Comparison of ENCODE assay signal across 16 cellular contexts in the genomic region with DNA sequence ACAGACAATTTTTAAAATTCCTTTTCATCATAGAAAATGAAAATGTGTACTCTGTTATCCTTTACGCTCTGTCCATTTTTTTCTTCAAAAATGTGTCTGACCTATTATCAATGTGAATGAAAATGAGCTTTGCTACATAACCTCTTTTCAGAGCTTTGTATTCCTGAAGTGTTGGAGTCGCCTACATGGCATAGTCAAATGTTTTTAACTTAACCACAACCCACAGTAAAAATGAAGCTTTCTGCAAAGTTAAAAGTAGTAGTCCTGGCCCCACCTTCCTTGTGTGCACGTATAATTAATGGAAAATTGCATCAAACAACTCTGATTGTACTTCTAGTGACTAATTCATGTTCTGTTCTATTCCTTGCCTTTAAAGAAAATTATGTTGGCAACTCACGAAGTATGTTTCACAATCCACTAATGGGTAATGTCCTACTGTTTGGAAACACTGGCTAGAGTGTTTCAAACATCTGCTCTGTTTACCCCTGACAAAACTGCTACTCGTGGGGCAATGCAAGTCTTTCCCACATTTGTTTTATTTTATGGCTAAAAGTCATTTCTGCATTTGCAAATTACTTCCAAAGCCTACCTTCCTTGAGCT. TPM values are rescaled to one million over a fixed set of nuclear protein-coding genes. Genes with fewer than 3 reads are reported as not detected.
DNase-seq lines count a peak whose midpoint lies in the region; ATAC-seq, FAIRE-seq and TF ChIP-seq lines count a peak whose summit lies in the region.
"Had no signal": no experiment of that assay in that cellular context is flagged by ENCODE, and none has a peak within 500 bp of the region (broad histone marks: within the 10 kb centered on the region; RNA-seq: fewer than 3 reads in every experiment).

No MANE protein-coding gene starts in this region.

- 25% methylated on average over 5 of the region's 5 CpGs for WGBS in mammary epithelial cell (ENCODE audit: low coverage, missing lambda C conversion rate)
- WGBS in HepG2 (ENCODE audit: low lambda C conversion rate) = 28% methylated on average over 5 of the region's 5 CpGs
- 76 to 81% methylated on average over 5 of the region's 5 CpGs for WGBS in aorta, 2 donors

- no peak for TF ChIP-seq RAD21 in HepG2 (CRISPR knock-in tag; IDR thresholded peaks at IDR 0.05)

- H3K4me1 ChIP-seq in mammary epithelial cell (ENCODE audit: insufficient read depth, low read length) = peaks cover 9% of the 10 kb centered on the region
- peaks cover 43% of the 10 kb centered on the region for H3K4me1 ChIP-seq in HepG2 (ENCODE audit: insufficient read depth, low read length)
- no peaks in the 10 kb centered on the region for H3K4me1 ChIP-seq in aorta (ENCODE audit: control insufficient read depth in 1 of 2, insufficient read depth in 2 of 2, low read length in 2 of 2)
- H3K4me1 ChIP-seq: parathyroid adenoma had no signal

- TF ChIP-seq CTCF in mammary epithelial cell (conservative IDR thresholded peaks at IDR 0.05 in 1 of 2, IDR thresholded peaks at IDR 0.05 in 1 of 2; ENCODE audit: extremely low read depth in 1 of 2, insufficient read depth in 1 of 2, low read depth in 1 of 2, low read length in 2 of 2) (no peak), HepG2 (CRISPR knock-in tag; IDR thresholded peaks at IDR 0.05) (no peak)

- H3K9me3 ChIP-seq in mammary epithelial cell (replicated peaks; ENCODE audit: insufficient read depth, low read length) = no peaks in the 10 kb centered on the region
- no peaks in the 10 kb centered on the region for H3K9me3 ChIP-seq in HepG2 (ENCODE audit: low read length)
- no peaks in the 10 kb centered on the region for H3K9me3 ChIP-seq in aorta (ENCODE audit: control insufficient read depth, low read length)
- H3K9me3 ChIP-seq: thoracic aorta had no signal

- peak; percentile 32 for ATAC-seq in stimulated activated naive CD8-positive, alpha-beta T cell treated with anti-CD3 and anti-CD28 coated beads, Interleukin-15, Interleukin-2, amounts not matched to agents 100 U/mL and 50 U/mL, for 24 hours
- no peak for ATAC-seq in stimulated activated naive CD8-positive, alpha-beta T cell treated with anti-CD3 and anti-CD28 coated beads, Interleukin-15, amount 100 ng/mL, for 72 hours
- ATAC-seq in HepG2 (peak; percentile 82), aorta (ENCODE audit: low FRiP score) (peak; percentile 70), HG02623 (IDR thresholded peaks at IDR 0.05; ENCODE audit: unreplicated experiment) (no peak)
- ATAC-seq: activated CD8-positive, alpha-beta memory T cell treated with anti-CD3 and anti-CD28 coated beads, Interleukin-2, amount 10 ng/mL, durations not matched to agents 7 days and 5 days had no signal

- H4K20me1 ChIP-seq in mammary epithelial cell (ENCODE audit: insufficient read depth, low read length) = no peaks in the 10 kb centered on the region
- H4K20me1 ChIP-seq in HepG2 (ENCODE audit: insufficient read depth, low read length) = no peaks in the 10 kb centered on the region

- no peak for TF ChIP-seq POLR2A in HepG2 (IDR thresholded peaks at IDR 0.05; ENCODE audit: insufficient read depth in 1 of 2, low read depth in 2 of 2, low read length in 2 of 2)

- H2AFZ ChIP-seq in mammary epithelial cell (ENCODE audit: low read depth, low read length) (peak overlapping the region; percentile 24), HepG2 (ENCODE audit: low read length) (peak overlapping the region; percentile 29)
- H2AFZ ChIP-seq: parathyroid adenoma had no signal

- POLR2A ChIA-PET in HepG2 (lab: Yijun Ruan, JAX) = interaction anchor here (1.1 to 6.9 kb wide), 2 partner anchors 9 to 18 kb away, joined by 3 to 114 read pairs; partner anchors contain the start of gene PSAT1

- H3K9ac ChIP-seq in mammary epithelial cell (ENCODE audit: insufficient read depth, low read length) (peak overlapping the region; percentile 11), HepG2 (ENCODE audit: insufficient read depth, low read depth, low read length) (peak overlapping the region; percentile 33)
- H3K9ac ChIP-seq: parathyroid adenoma had no signal

- FAIRE-seq in HepG2 (lab: Jason Lieb, UNC) = peak; percentile 76
- FAIRE-seq: endothelial cell of umbilical vein, islet of Langerhans had no signal

- CTCF ChIA-PET in mammary epithelial cell (lab: Charles Lee; ENCODE audit: low non-redundant PET) = no interaction called here
- CTCF ChIA-PET in HepG2 (lab: Yijun Ruan, JAX; ENCODE audit: low intra/inter-chr PET ratio, low total read pairs) = interaction anchor here (1.1 kb wide), 1 partner anchor 18 kb away, joined by 3 read pairs; no protein-coding TSS in a partner anchor

- H3K4me2 ChIP-seq in mammary epithelial cell (ENCODE audit: insufficient read depth, low read depth, low read length) (peak overlapping the region; percentile 42), HepG2 (ENCODE audit: low read depth, low read length) (peak overlapping the region; percentile 59)

- intact Hi-C loops in mammary epithelial cell (cut with micrococcal nuclease) (loop anchor here (1.0 kb wide), 1 partner anchor 19 kb away; the partner anchor contains the start of gene PSAT1), HepG2 (cut with micrococcal nuclease; ENCODE audit: unreplicated experiment) (loop anchor here (2.0 to 5.0 kb wide), 2 partner anchors 17 to 49 kb away; no protein-coding TSS in a partner anchor), aorta (cut with DNase I) (no loop called here)

- peaks cover 6% of the 10 kb centered on the region for H3K4me1 Mint-ChIP-seq in stimulated activated naive CD8-positive, alpha-beta T cell treated with anti-CD3 and anti-CD28 coated beads, Interleukin-15, amount 100 ng/mL, for 72 hours
- H3K4me1 Mint-ChIP-seq: activated CD8-positive, alpha-beta memory T cell treated with anti-CD3 and anti-CD28 coated beads, Interleukin-2, amount 10 ng/mL, durations not matched to agents 7 days and 5 days had no signal

- no peaks in the 10 kb centered on the region for H3K36me3 ChIP-seq in mammary epithelial cell (ENCODE audit: insufficient read depth, low read length)
- H3K36me3 ChIP-seq in HepG2 (replicated peaks in 1 of 2; ENCODE audit: control insufficient read depth in 1 of 2, insufficient read depth in 2 of 2, low read length in 2 of 2) = no peaks in the 10 kb centered on the region
- H3K36me3 ChIP-seq in aorta (ENCODE audit: control insufficient read depth in 1 of 2, insufficient read depth in 2 of 2, low read length in 1 of 2) = no peaks in the 10 kb centered on the region
- H3K36me3 ChIP-seq: thoracic aorta had no signal

- dilution Hi-C loops in mammary epithelial cell (cut with HindIII; ENCODE audit: low sequenced_read_pairs) = no loop called here

- H3K79me2 ChIP-seq in mammary epithelial cell (ENCODE audit: insufficient read depth, low read length) (no peaks in the 10 kb centered on the region), HepG2 (ENCODE audit: insufficient read depth, low read length) (no peaks in the 10 kb centered on the region)
- H3K79me2 ChIP-seq: parathyroid adenoma had no signal

- in situ Hi-C loops in mammary epithelial cell (cut with MboI; ENCODE audit: low sequenced_read_pairs in 2 of 2) (no loop called here), HepG2 (cut with HindIII; ENCODE audit: extremely low pct_ligation_motif_present, low pct_unique_long_range_greater_than_20kb) (no loop called here)

- TF ChIP-seq EP300 in HepG2 (IDR thresholded peaks at IDR 0.05; ENCODE audit: low read depth in 2 of 2, low read length in 2 of 2) (peak in 1 of 2 experiments; percentile 43; a peak in 2 of 4 replicates), HepG2 (CRISPR knock-in tag; IDR thresholded peaks at IDR 0.05; ENCODE audit: borderline replicate concordance) (no peak)

- H3K27ac ChIP-seq in mammary epithelial cell (ENCODE audit: insufficient read depth, low read depth, low read length) (no peak overlapping the region), HepG2 (ENCODE audit: extremely low read length, insufficient read depth, low read length) (peak overlapping the region; percentile 77), aorta (ENCODE audit: low read depth in 1 of 2, low read length in 2 of 2) (no peak overlapping the region)
- H3K27ac ChIP-seq: parathyroid adenoma, thoracic aorta had no signal

- H3K27me3 Mint-ChIP-seq in stimulated activated naive CD8-positive, alpha-beta T cell treated with anti-CD3 and anti-CD28 coated beads, Interleukin-15, amount 100 ng/mL, for 72 hours = no peaks in the 10 kb centered on the region
- H3K27me3 Mint-ChIP-seq: activated CD8-positive, alpha-beta memory T cell treated with anti-CD3 and anti-CD28 coated beads, Interleukin-2, amount 10 ng/mL, durations not matched to agents 7 days and 5 days had no signal

- BruUV-seq in mammary epithelial cell (replicated peaks; lab: Mats Ljungman, UMichigan) = no TSS peak
- BruUV-seq in HepG2 (replicated peaks; lab: Mats Ljungman, UMichigan) = no TSS peak

- no peaks in the 10 kb centered on the region for H3K27me3 ChIP-seq in mammary epithelial cell (ENCODE audit: insufficient read depth, low read length)
- H3K27me3 ChIP-seq in HepG2 (ENCODE audit: control insufficient read depth in 1 of 2, insufficient read depth in 2 of 2, low read length in 2 of 2) = no peaks in the 10 kb centered on the region
- no peaks in the 10 kb centered on the region for H3K27me3 ChIP-seq in aorta (ENCODE audit: control insufficient read depth in 1 of 2, insufficient read depth in 2 of 2, low read length in 1 of 2)

- no peak overlapping the region for H3K4me3 Mint-ChIP-seq in stimulated activated naive CD8-positive, alpha-beta T cell treated with anti-CD3 and anti-CD28 coated beads, Interleukin-15, amount 100 ng/mL, for 72 hours
- H3K4me3 Mint-ChIP-seq: activated CD8-positive, alpha-beta memory T cell treated with anti-CD3 and anti-CD28 coated beads, Interleukin-2, amount 10 ng/mL, durations not matched to agents 7 days and 5 days had no signal

- H3K27ac Mint-ChIP-seq in stimulated activated naive CD8-positive, alpha-beta T cell treated with anti-CD3 and anti-CD28 coated beads, Interleukin-15, amount 100 ng/mL, for 72 hours = no peak overlapping the region
- H3K27ac Mint-ChIP-seq: activated CD8-positive, alpha-beta memory T cell treated with anti-CD3 and anti-CD28 coated beads, Interleukin-2, amount 10 ng/mL, durations not matched to agents 7 days and 5 days had no signal

- no peaks in the 10 kb centered on the region for H3K9me3 Mint-ChIP-seq in stimulated activated naive CD8-positive, alpha-beta T cell treated with anti-CD3 and anti-CD28 coated beads, Interleukin-15, amount 100 ng/mL, for 72 hours

- DNase-seq in stimulated activated naive CD8-positive, alpha-beta T cell treated with anti-CD3 and anti-CD28 coated beads, Interleukin-15, Interleukin-2, amounts not matched to agents 100 U/mL and 50 U/mL, for 24 hours = no peak
- DNase-seq in stimulated activated naive CD8-positive, alpha-beta T cell treated with anti-CD3 and anti-CD28 coated beads, Interleukin-15, amount 100 ng/mL, for 72 hours = no peak
- DNase-seq in mammary epithelial cell (peak; percentile 71), HepG2 (ENCODE audit: low spot score) (peak; percentile 71), aorta (no peak), NCI-H82 treated with DMSO at 0.1 percent for 48 hours (lab: John Stamatoyannopoulos, UW; ENCODE audit: unreplicated experiment) (no peak)
- no peak for DNase-seq in activated CD8-positive, alpha-beta memory T cell treated with anti-CD3 and anti-CD28 coated beads, Interleukin-2, amount 50 U/mL, for 4 hours
- DNase-seq: activated CD8-positive, alpha-beta memory T cell treated with anti-CD3 and anti-CD28 coated beads, Interleukin-2, amount 10 ng/mL, durations not matched to agents 7 days and 5 days; GDM1; GOT3; NCI-H2081 treated with DMSO at 0.1 percent for 48 hours had no signal

- H3K4me3 ChIP-seq in mammary epithelial cell (replicated peaks in 1 of 3; ENCODE audit: insufficient read depth in 1 of 3, low read depth in 2 of 3, low read length in 3 of 3) (no peak overlapping the region), HepG2 (replicated peaks in 1 of 3; ENCODE audit: insufficient read depth in 1 of 3, low read depth in 2 of 3, low read length in 3 of 3) (peak overlapping the region in 2 of 3 experiments; percentile 19 to 25; a peak in 2 of 6 replicates), aorta (ENCODE audit: low read length in 2 of 2) (no peak overlapping the region)
- H3K4me3 ChIP-seq: thoracic aorta had no signal

RNA-seq across cellular contexts. Expression of gene PSAT1, which starts 18.6 kb away (rescaled TPM):
- total RNA-seq in mammary epithelial cell = 100 to 1,000 TPM; 220 to 369 TPM
- polyA plus RNA-seq in mammary epithelial cell = 126 TPM
- polyA minus RNA-seq in mammary epithelial cell = 107 TPM
- 135 and 262 TPM in 2 replicates for total RNA-seq in HepG2 (2016; rRNA removed; fragmentation: Illumina TruSeq; extraction: Trizol)
- total RNA-seq in HepG2 (2016; cell fraction: cytosol; rRNA removed; fragmentation: Illumina TruSeq; extraction: Trizol; ENCODE audit: low read depth) = 16.9 and 17.4 TPM in 2 replicates
- total RNA-seq in HepG2 (2016; cell fraction: insoluble cytoplasmic fraction; rRNA removed; fragmentation: Illumina TruSeq; extraction: Trizol) = 134 and 259 TPM in 2 replicates
- total RNA-seq in HepG2 (2016; cell fraction: membrane; rRNA removed; fragmentation: Illumina TruSeq; extraction: Trizol) = 55.1 and 59.2 TPM in 2 replicates
- total RNA-seq in HepG2 (2016; cell fraction: nucleus; rRNA removed; fragmentation: Illumina TruSeq; extraction: Trizol) = 92.0 and 102 TPM in 2 replicates
- 197 and 229 TPM in 2 replicates for polyA plus RNA-seq in HepG2 (2011; rRNA removed)
- 174 and 239 TPM in 2 replicates for polyA plus RNA-seq in HepG2 (2011; cell fraction: cytosol; rRNA removed)
- 53.5 and 69.1 TPM in 2 replicates for polyA plus RNA-seq in HepG2 (2011; cell fraction: nucleus; rRNA removed)
- polyA plus RNA-seq in HepG2 (2012) = 252 and 381 TPM in 2 replicates
- 23.7 and 24.6 TPM in 2 replicates for polyA plus RNA-seq in HepG2 (2016; cell fraction: cytosol; fragmentation: Illumina TruSeq; extraction: Trizol; ENCODE audit: low read depth)
- 471 and 492 TPM in 2 replicates for polyA plus RNA-seq in HepG2 (2016; cell fraction: insoluble cytoplasmic fraction; fragmentation: Illumina TruSeq; extraction: Trizol; ENCODE audit: low read depth)
- 65.5 and 69.3 TPM in 2 replicates for polyA plus RNA-seq in HepG2 (2016; cell fraction: membrane; fragmentation: Illumina TruSeq; extraction: Trizol; ENCODE audit: low read depth)
- polyA plus RNA-seq in HepG2 (2016; cell fraction: nucleus; fragmentation: Illumina TruSeq; extraction: Trizol; ENCODE audit: insufficient read depth, low read depth) = 163 TPM in 2 replicates
- polyA minus RNA-seq in HepG2 (2011; rRNA and poly(A)+ RNA removed; ENCODE audit: low replicate concordance) = 98.7 and 239 TPM in 2 replicates
- 170 and 192 TPM in 2 replicates for polyA minus RNA-seq in HepG2 (2011; cell fraction: cytosol; rRNA and poly(A)+ RNA removed)
- 105 and 132 TPM in 2 replicates for polyA minus RNA-seq in HepG2 (2011; cell fraction: nucleus; rRNA and poly(A)+ RNA removed)
- 1 to 10 TPM; 1.7 to 4.1 TPM for total RNA-seq in aorta
- polyA plus RNA-seq in aorta = 1 to 10 TPM in 1 of 2 donors, under 1 TPM in 1; 0.56 to 2.6 TPM

RNA-seq across cellular contexts. Expression of gene CEP78, which starts 42.4 kb away (rescaled TPM):
- total RNA-seq in mammary epithelial cell = 10 to 100 TPM; 16.7 to 24.7 TPM
- polyA plus RNA-seq in mammary epithelial cell = 11.6 TPM
- polyA minus RNA-seq in mammary epithelial cell = 20.1 TPM
- total RNA-seq in HepG2 (2016; rRNA removed; fragmentation: Illumina TruSeq; extraction: Trizol) = 30.8 and 38.3 TPM in 2 replicates
- 2.6 and 2.7 TPM in 2 replicates for total RNA-seq in HepG2 (2016; cell fraction: cytosol; rRNA removed; fragmentation: Illumina TruSeq; extraction: Trizol; ENCODE audit: low read depth)
- 31.0 and 36.1 TPM in 2 replicates for total RNA-seq in HepG2 (2016; cell fraction: insoluble cytoplasmic fraction; rRNA removed; fragmentation: Illumina TruSeq; extraction: Trizol)
- 13.2 and 13.7 TPM in 2 replicates for total RNA-seq in HepG2 (2016; cell fraction: membrane; rRNA removed; fragmentation: Illumina TruSeq; extraction: Trizol)
- 30.7 and 32.0 TPM in 2 replicates for total RNA-seq in HepG2 (2016; cell fraction: nucleus; rRNA removed; fragmentation: Illumina TruSeq; extraction: Trizol)
- 4.0 and 5.1 TPM in 2 replicates for polyA plus RNA-seq in HepG2 (2011; rRNA removed)
- polyA plus RNA-seq in HepG2 (2011; cell fraction: cytosol; rRNA removed) = 2.1 and 2.8 TPM in 2 replicates
- 4.8 and 5.6 TPM in 2 replicates for polyA plus RNA-seq in HepG2 (2011; cell fraction: nucleus; rRNA removed)
- 5.0 and 9.6 TPM in 2 replicates for polyA plus RNA-seq in HepG2 (2012)
- polyA plus RNA-seq in HepG2 (2016; cell fraction: cytosol; fragmentation: Illumina TruSeq; extraction: Trizol; ENCODE audit: low read depth) = 1.9 and 2.3 TPM in 2 replicates
- polyA plus RNA-seq in HepG2 (2016; cell fraction: insoluble cytoplasmic fraction; fragmentation: Illumina TruSeq; extraction: Trizol; ENCODE audit: low read depth) = 22.9 and 23.5 TPM in 2 replicates
- 5.8 and 7.0 TPM in 2 replicates for polyA plus RNA-seq in HepG2 (2016; cell fraction: membrane; fragmentation: Illumina TruSeq; extraction: Trizol; ENCODE audit: low read depth)
- polyA plus RNA-seq in HepG2 (2016; cell fraction: nucleus; fragmentation: Illumina TruSeq; extraction: Trizol; ENCODE audit: insufficient read depth, low read depth) = 30.4 and 34.3 TPM in 2 replicates
- 9.1 and 10.5 TPM in 2 replicates for polyA minus RNA-seq in HepG2 (2011; rRNA and poly(A)+ RNA removed; ENCODE audit: low replicate concordance)
- polyA minus RNA-seq in HepG2 (2011; cell fraction: cytosol; rRNA and poly(A)+ RNA removed) = 6.1 and 6.5 TPM in 2 replicates
- 23.4 and 25.1 TPM in 2 replicates for polyA minus RNA-seq in HepG2 (2011; cell fraction: nucleus; rRNA and poly(A)+ RNA removed)
- total RNA-seq in aorta = 10 to 100 TPM in 1 of 2 donors, 1 to 10 TPM in 1; 9.6 to 14.7 TPM
- polyA plus RNA-seq in aorta = 1 to 10 TPM; 3.8 to 4.9 TPM

Comparison
In these comparisons a context has a peak if more than half of its experiments do, and no peak if none do; other contexts are left out.
1. ATAC-seq: peak in stimulated activated naive CD8-positive, alpha-beta T cell treated with anti-CD3 and anti-CD28 coated beads, Interleukin-15, Interleukin-2, amounts not matched to agents 100 U/mL and 50 U/mL, for 24 hours (single experiment), HepG2 (single experiment) and aorta (single experiment); none in stimulated activated naive CD8-positive, alpha-beta T cell treated with anti-CD3 and anti-CD28 coated beads, Interleukin-15, amount 100 ng/mL, for 72 hours (single experiment) and HG02623 (single experiment).
2. DNase-seq: peak in mammary epithelial cell (single experiment) and HepG2 (single experiment); none in stimulated activated naive CD8-positive, alpha-beta T cell treated with anti-CD3 and anti-CD28 coated beads, Interleukin-15, Interleukin-2, amounts not matched to agents 100 U/mL and 50 U/mL, for 24 hours (single experiment), stimulated activated naive CD8-positive, alpha-beta T cell treated with anti-CD3 and anti-CD28 coated beads, Interleukin-15, amount 100 ng/mL, for 72 hours (0 of 2), aorta (0 of 2), activated CD8-positive, alpha-beta memory T cell treated with anti-CD3 and anti-CD28 coated beads, Interleukin-2, amount 50 U/mL, for 4 hours (single experiment) and NCI-H82 treated with DMSO at 0.1 percent for 48 hours (single experiment).
3. H3K4me3 ChIP-seq: peak in HepG2 (2 of 3); none in mammary epithelial cell (0 of 3) and aorta (0 of 2).
4. intact Hi-C loops: an anchor here in mammary epithelial cell (1.0 kb wide) and HepG2 (2.0 to 5.0 kb wide); none called in aorta.